Comparison of ENCODE assay signal across 2 cellular contexts in the genomic region with DNA sequence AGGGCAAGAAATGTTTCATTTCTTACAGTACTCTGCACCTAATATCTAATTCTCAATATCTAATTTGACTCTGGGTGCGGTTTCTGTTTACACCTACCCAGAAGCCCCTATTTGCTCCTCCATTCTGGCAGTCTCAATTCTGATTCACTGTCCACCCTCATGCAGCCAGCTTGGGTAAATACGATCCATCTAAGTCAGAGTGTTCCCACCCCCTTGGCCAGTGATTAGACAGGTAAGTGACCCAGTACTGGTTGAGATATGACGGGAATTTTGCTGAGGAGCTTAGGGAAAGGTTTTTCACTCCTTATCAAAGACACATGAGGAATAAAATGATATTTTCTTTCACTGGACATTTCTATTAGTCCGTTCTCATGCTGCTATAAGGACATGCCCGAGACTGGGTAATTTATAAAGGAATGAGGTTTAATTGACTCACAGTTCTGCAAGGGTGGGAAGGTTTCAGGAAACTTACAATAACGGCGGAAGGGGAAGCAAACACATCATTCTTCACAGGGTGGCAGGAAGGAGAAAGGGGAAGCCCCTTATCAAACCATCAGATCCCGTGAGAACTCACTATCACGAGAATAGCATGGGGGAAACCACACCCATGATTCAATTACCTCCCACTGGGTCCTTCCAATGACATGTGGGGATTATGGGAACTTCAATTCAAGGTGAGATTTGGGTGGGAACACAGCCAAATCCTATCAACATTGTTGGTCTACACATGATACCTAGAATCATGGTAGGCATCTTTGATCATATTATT.
TF ChIP-seq lines count a peak whose summit lies in the region.

No MANE protein-coding gene starts in this region.

TF ChIP-seq in GM12891, 5 proteins besides CTCF, POLR2A, EP300 and RAD21:
- TF ChIP-seq SPI1 (IDR thresholded peaks at IDR 0.05; ENCODE audit: low read depth, low read length) (0 out of 2 replicates have a peak, but pooled peaks have one; percentile 33), TAF1 (IDR thresholded peaks at IDR 0.05; ENCODE audit: low read depth, low read length) (no peak)

TF ChIP-seq in SK-N-SH, 30 proteins besides CTCF, POLR2A, EP300 and RAD21:
- TF ChIP-seq SMC3 (IDR thresholded peaks at IDR 0.05; ENCODE audit: low read depth, low read length) (no peak), RCOR1 (IDR thresholded peaks at IDR 0.05; ENCODE audit: low read length) (no peak)
TF ChIP-seq in SK-N-SH: peak in this region for 0.
